In the genomic region with DNA sequence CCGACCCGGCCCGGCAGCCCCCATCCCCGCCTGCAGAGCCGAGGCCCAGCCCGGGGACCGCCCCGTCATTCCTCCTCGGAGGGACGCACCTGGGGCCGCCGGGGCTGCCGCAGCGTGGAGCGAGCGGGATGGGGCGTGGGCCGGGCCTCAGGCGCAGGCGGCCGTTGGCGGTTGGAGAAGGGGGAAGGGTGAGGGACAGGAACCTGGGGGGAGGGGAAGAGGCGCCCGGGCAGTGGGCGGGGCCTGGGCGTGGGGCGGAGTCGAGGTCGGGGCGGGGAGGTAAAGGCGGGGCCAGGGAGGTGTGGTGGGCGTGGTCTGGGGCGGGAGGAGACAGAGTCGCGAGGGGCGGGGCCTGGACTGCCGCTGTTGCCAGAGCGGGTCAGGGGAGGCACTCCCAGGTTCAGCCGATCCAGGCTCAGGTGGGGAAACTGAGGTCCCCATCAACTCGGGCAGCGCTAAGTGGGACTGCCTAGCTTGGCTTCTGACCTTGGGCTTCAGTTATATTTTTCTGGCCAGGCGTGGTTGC, we compare ENCODE assay signal across 8 cellular contexts. TPM values are rescaled to one million over a fixed set of nuclear protein-coding genes. Genes with fewer than 3 reads are reported as not detected.
DNase-seq lines count a peak whose midpoint lies in the region; ATAC-seq, FAIRE-seq and TF ChIP-seq lines count a peak whose summit lies in the region.

A gene with protein sequence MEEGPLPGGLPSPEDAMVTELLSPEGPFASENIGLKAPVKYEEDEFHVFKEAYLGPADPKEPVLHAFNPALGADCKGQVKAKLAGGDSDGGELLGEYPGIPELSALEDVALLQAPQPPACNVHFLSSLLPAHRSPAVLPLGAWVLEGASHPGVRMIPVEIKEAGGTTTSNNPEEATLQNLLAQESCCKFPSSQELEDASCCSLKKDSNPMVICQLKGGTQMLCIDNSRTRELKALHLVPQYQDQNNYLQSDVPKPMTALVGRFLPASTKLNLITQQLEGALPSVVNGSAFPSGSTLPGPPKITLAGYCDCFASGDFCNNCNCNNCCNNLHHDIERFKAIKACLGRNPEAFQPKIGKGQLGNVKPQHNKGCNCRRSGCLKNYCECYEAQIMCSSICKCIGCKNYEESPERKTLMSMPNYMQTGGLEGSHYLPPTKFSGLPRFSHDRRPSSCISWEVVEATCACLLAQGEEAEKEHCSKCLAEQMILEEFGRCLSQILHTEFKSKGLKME (minus strand): TSS at position 190 of the 526 bp plus-strand sequence. CDS start 860 bp downstream, outside the sequence.

- DNase-seq in GM12864 (ENCODE audit: low read depth) (peak; percentile 10), LNCaP clone FGC (ENCODE audit: low read depth) (peak; percentile 37), SK-MEL-5 (ENCODE audit: low read depth, low spot score) (peak; percentile 69), activated gamma-delta T cell treated with Interleukin-2 at 50 U/mL for 16 hours (peak; percentile 90), frontal cortex (ENCODE audit: low spot score in 2 of 2) (peak; percentile 68 to 84), osteocyte (ENCODE audit: extremely low spot score, unreplicated experiment) (peak; percentile 91), tibial artery (peak; percentile 69 to 85)

- H3K27ac Mint-ChIP-seq in osteocyte (ENCODE audit: unreplicated experiment) = no peak within 1 kb of the TSS

- ATAC-seq in GM18517 (IDR thresholded peaks at IDR 0.05; ENCODE audit: unreplicated experiment) = no peak

- no peak within 1 kb of the TSS for H3K27ac ChIP-seq in tibial artery

- FAIRE-seq in frontal cortex (lab: Jason Lieb, UNC) = no peak

- intact Hi-C loops in tibial artery (cut with DNase I; ENCODE audit: low total_unique reads) = no loop called here

- H3K4me1 Mint-ChIP-seq in osteocyte (ENCODE audit: unreplicated experiment) = peaks cover 16% of the 10 kb centered on the region

- in situ Hi-C loops in SK-MEL-5 (cut with HindIII; ENCODE audit: low pct_unique_long_range_greater_than_20kb, low sequenced_read_pairs) = no loop called here

- peaks cover 0 to 23% (median 15%) of the 10 kb centered on the region in 4 donors for H3K4me1 ChIP-seq in tibial artery

- H3K36me3 ChIP-seq in tibial artery = peaks cover 8 to 26% (median 14%) of the 10 kb centered on the region in 3 donors

- no peak for TF ChIP-seq CTCF in GM12864 (IDR thresholded peaks at IDR 0.05; ENCODE audit: low read depth, low read length, missing control alignments)
- no peak for TF ChIP-seq CTCF in LNCaP clone FGC (IDR thresholded peaks at IDR 0.05; ENCODE audit: control insufficient read depth, extremely low read depth, insufficient read depth)
- no peak for TF ChIP-seq CTCF in osteocyte (IDR thresholded peaks at IDR 0.05)
- no peak for TF ChIP-seq CTCF in tibial artery (IDR thresholded peaks at IDR 0.05)

- H3K27me3 Mint-ChIP-seq in osteocyte (ENCODE audit: unreplicated experiment) = no peaks in the 10 kb centered on the region

- H3K4me3 ChIP-seq in GM12864 (ENCODE audit: low read depth, low read length) (peak within 1 kb of the TSS; percentile 47), LNCaP clone FGC (ENCODE audit: low read depth, low read length) (peak within 1 kb of the TSS; percentile 45), tibial artery (peak within 1 kb of the TSS; percentile 38 to 55)

- peak within 1 kb of the TSS; percentile 66 for H3K4me3 Mint-ChIP-seq in osteocyte (ENCODE audit: unreplicated experiment)

- no peaks in the 10 kb centered on the region for H3K9me3 Mint-ChIP-seq in osteocyte (ENCODE audit: unreplicated experiment)

- no peaks in the 10 kb centered on the region for H3K27me3 ChIP-seq in tibial artery

- no peaks in the 10 kb centered on the region for H3K9me3 ChIP-seq in tibial artery

- peaks cover 16% of the 10 kb centered on the region for H3K36me3 Mint-ChIP-seq in osteocyte (ENCODE audit: unreplicated experiment)

RNA-seq across cellular contexts. Expression of the gene that starts here (rescaled TPM):
- 1.1 TPM in 2 replicates for total RNA-seq in SK-MEL-5 (2014; rRNA removed; shearing (Covaris generic))
- polyA plus RNA-seq in SK-MEL-5 (2015; cell fraction: cytosol; rRNA removed) = 1.4 and 1.7 TPM in 2 replicates
- polyA plus RNA-seq in SK-MEL-5 (2015; cell fraction: nucleus; rRNA removed) = 0.33 and 2.1 TPM in 2 replicates
- total RNA-seq in frontal cortex (1.2 TPM), osteocyte (0.55 and 0.56 TPM in 2 replicates)

Comparison
In these comparisons a context has a peak if more than half of its experiments do, and no peak if none do; other contexts are left out.
1. Peak in DNase-seq in osteocyte; RNA of the gene not detected or under 1 TPM.
2. DNase-seq: peak in every context shown above with its lines; median percentile 91 in osteocyte; 90 in activated gamma-delta T cell treated with Interleukin-2 at 50 U/mL for 16 hours; 77 in tibial artery; 76 in frontal cortex; 69 in SK-MEL-5; 37 in LNCaP clone FGC; 10 in GM12864.